Comparison of ENCODE assay signal across 9 cellular contexts in genomic region chr14:37903561-37904191, GRCh38.
A peak's percentile ranks its signal among the peaks of the same experiment; 100 is the strongest.
DNase-seq lines count a peak whose midpoint lies in the region; ATAC-seq and TF ChIP-seq lines count a peak whose summit lies in the region.
"Had no signal": no experiment of that assay in that cellular context is flagged by ENCODE, and none has a peak within 500 bp of the region (broad histone marks: within the 10 kb centered on the region; RNA-seq: fewer than 3 reads in every experiment).

No MANE protein-coding gene starts in this region.

- TF ChIP-seq POLR2A in sigmoid colon (IDR thresholded peaks at IDR 0.05) (no peak), GM18505 (IDR thresholded peaks at IDR 0.05; ENCODE audit: borderline replicate concordance, extremely low read depth, insufficient read depth, insufficient read length) (no peak)

- TF ChIP-seq EP300 in sigmoid colon (IDR thresholded peaks at IDR 0.05): no peak

- H3K27ac Mint-ChIP-seq in glutamatergic neuron (ENCODE audit: unreplicated experiment): no peak overlapping the region

- no peak overlapping the region for H3K4me3 Mint-ChIP-seq in glutamatergic neuron (ENCODE audit: unreplicated experiment)

- H3K27me3 Mint-ChIP-seq in glutamatergic neuron (ENCODE audit: unreplicated experiment): peaks cover 1% of the 10 kb centered on the region

- DNase-seq in AG08396 (ENCODE audit: low spot score) (peak; percentile 35), GM06990 (ENCODE audit: extremely low read depth, insufficient read length) (no peak), NCI-H128 (lab: John Stamatoyannopoulos, UW; ENCODE audit: unreplicated experiment) (peak; percentile 31), WERI-Rb-1 (peak; percentile 33), glutamatergic neuron (peak; percentile 15), sigmoid colon (no peak)
- no peak for DNase-seq in stimulated activated CD8-positive, alpha-beta memory T cell treated with anti-CD3 and anti-CD28 coated beads, Interleukin-4, amount 100 ng/mL, for 48 hours

- intact Hi-C loops in sigmoid colon (cut with DNase I): loop anchor here (10.0 kb wide), 1 partner anchor 1111 kb away; no protein-coding TSS in a partner anchor

- H3K36me3 ChIP-seq in GM06990 (ENCODE audit: control insufficient read depth, insufficient read depth, low read length) (no peaks in the 10 kb centered on the region), WERI-Rb-1 (no peaks in the 10 kb centered on the region), sigmoid colon (no peaks in the 10 kb centered on the region)

- no peak for ATAC-seq in GM18505 (IDR thresholded peaks at IDR 0.05; ENCODE audit: unreplicated experiment)

- H3K27ac ChIP-seq in WERI-Rb-1 (no peak overlapping the region), sigmoid colon (no peak overlapping the region)
- H3K27ac ChIP-seq: epithelial cell of prostate had no signal

- H3K9me3 Mint-ChIP-seq in glutamatergic neuron (ENCODE audit: unreplicated experiment): no peaks in the 10 kb centered on the region

- H3K27me3 ChIP-seq in GM06990 (replicated peaks; ENCODE audit: control insufficient read depth, insufficient read depth, low read length) (no peaks in the 10 kb centered on the region), WERI-Rb-1 (ENCODE audit: insufficient read depth, low read depth, severe bottlenecking) (peaks cover 51% of the 10 kb centered on the region), sigmoid colon (no peaks in the 10 kb centered on the region)

- no peak overlapping the region for H3K4me3 ChIP-seq in GM06990 (replicated peaks; ENCODE audit: low read depth, low read length)
- no peak overlapping the region for H3K4me3 ChIP-seq in WERI-Rb-1 (ENCODE audit: low read depth, low read length)
- no peak overlapping the region for H3K4me3 ChIP-seq in sigmoid colon

- H3K36me3 Mint-ChIP-seq in glutamatergic neuron (ENCODE audit: unreplicated experiment): no peaks in the 10 kb centered on the region

- H3K4me1 Mint-ChIP-seq in glutamatergic neuron (ENCODE audit: low read depth, unreplicated experiment): peaks cover 5% of the 10 kb centered on the region

- TF ChIP-seq CTCF in GM06990 (IDR thresholded peaks at IDR 0.05; ENCODE audit: insufficient read depth, low read length, poor library complexity, severe bottlenecking) (peak; percentile 31), WERI-Rb-1 (IDR thresholded peaks at IDR 0.05; ENCODE audit: low read depth, low read length) (no peak), glutamatergic neuron (IDR thresholded peaks at IDR 0.05; ENCODE audit: partially characterized antibody, unreplicated experiment) (peak; percentile 87), sigmoid colon (IDR thresholded peaks at IDR 0.05) (peak in 3 of 4 experiments; percentile 10 to 44 (median 25))

- no peaks in the 10 kb centered on the region for H3K4me1 ChIP-seq in sigmoid colon

- WGBS in sigmoid colon, 2 donors: 13 to 17% methylated on average over 8 of the region's 8 CpGs

- H3K9me3 ChIP-seq in WERI-Rb-1 (ENCODE audit: severe bottlenecking) (peaks cover 4% of the 10 kb centered on the region), sigmoid colon (no peaks in the 10 kb centered on the region)

Comparison
In these comparisons a context has a peak if more than half of its experiments do, and no peak if none do; other contexts are left out.
1. DNase-seq: peak in AG08396 (single experiment), NCI-H128 (single experiment), WERI-Rb-1 (single experiment) and glutamatergic neuron (single experiment); none in GM06990 (single experiment), sigmoid colon (single experiment) and stimulated activated CD8-positive, alpha-beta memory T cell treated with anti-CD3 and anti-CD28 coated beads, Interleukin-4, amount 100 ng/mL, for 48 hours (single experiment).